Comparison of ENCODE assay signal across 18 cellular contexts in the genomic region with DNA sequence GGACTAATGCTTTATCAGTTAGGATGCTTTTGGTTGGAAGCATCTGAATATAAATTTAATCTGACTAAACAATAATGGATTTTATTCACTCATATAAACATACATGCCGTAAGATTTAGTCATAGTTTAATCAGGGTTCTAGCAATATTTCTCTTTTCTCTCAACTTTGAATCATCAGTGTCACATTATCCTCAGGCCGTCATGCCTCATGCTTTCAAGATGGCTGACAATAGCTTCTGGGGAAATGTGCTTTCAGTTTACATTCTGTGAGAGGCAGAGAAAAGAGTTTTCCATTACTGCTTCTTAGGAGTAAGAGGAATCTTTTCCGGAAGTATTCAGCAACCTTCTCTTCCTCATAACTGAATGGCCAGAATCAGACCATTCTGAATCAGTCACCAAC.
A peak's percentile ranks its signal among the peaks of the same experiment; 100 is the strongest.
DNase-seq lines count a peak whose midpoint lies in the region; ATAC-seq and TF ChIP-seq lines count a peak whose summit lies in the region.
"Had no signal": no experiment of that assay in that cellular context is flagged by ENCODE, and none has a peak within 500 bp of the region (broad histone marks: within the 10 kb centered on the region; RNA-seq: fewer than 3 reads in every experiment).

No MANE protein-coding gene starts in this region.

- H3K4me3 ChIP-seq in GM23338 (no peak overlapping the region), fibroblast of mammary gland (ENCODE audit: control insufficient read depth, low read depth, low read length) (no peak overlapping the region), H7 (ENCODE audit: insufficient read depth, low read depth, low read length) (no peak overlapping the region), gastrocnemius medialis (no peak overlapping the region)
- H3K4me3 ChIP-seq: SK-N-MC had no signal

- ATAC-seq in GM23338 (no peak), HG03108 (IDR thresholded peaks at IDR 0.05; ENCODE audit: unreplicated experiment) (no peak), gastrocnemius medialis (no peak)

- H3K4me1 ChIP-seq in GM23338 (ENCODE audit: insufficient read depth) (no peaks in the 10 kb centered on the region), gastrocnemius medialis (peaks cover 0 to 4% of the 10 kb centered on the region in 2 donors)

- no peaks in the 10 kb centered on the region for H3K27me3 Mint-ChIP-seq in GM23338 (ENCODE audit: insufficient read depth, low read depth, poor library complexity)
- H3K27me3 Mint-ChIP-seq: activated naive CD4-positive, alpha-beta T cell treated with anti-CD3 and anti-CD28 coated beads, Interleukin-2, amount 50 U/mL, for 24 hours; CD8-positive, alpha-beta memory T cell; memory B cell; stimulated activated naive CD8-positive, alpha-beta T cell treated with anti-CD3 and anti-CD28 coated beads, Interleukin-15, Interleukin-2, amounts not matched to agents 100 ng/mL and 50 ng/mL, for 24 hours had no signal

- H3K27me3 ChIP-seq in GM23338 (ENCODE audit: insufficient read depth), result no peaks in the 10 kb centered on the region
- no peaks in the 10 kb centered on the region for H3K27me3 ChIP-seq in H7 (ENCODE audit: control insufficient read depth, insufficient read depth, low read length)
- H3K27me3 ChIP-seq in gastrocnemius medialis, result no peaks in the 10 kb centered on the region

- H3K36me3 ChIP-seq in GM23338 (ENCODE audit: insufficient read depth) (no peaks in the 10 kb centered on the region), H7 (replicated peaks; ENCODE audit: control insufficient read depth, insufficient read depth, low read length) (no peaks in the 10 kb centered on the region), gastrocnemius medialis (no peaks in the 10 kb centered on the region)
- H3K36me3 ChIP-seq: WERI-Rb-1 had no signal

- TF ChIP-seq CTCF in GM23338 (conservative IDR thresholded peaks at IDR 0.05; ENCODE audit: low read depth in 2 of 2), result no peak
- TF ChIP-seq CTCF in RWPE1 (conservative IDR thresholded peaks at IDR 0.05; ENCODE audit: low read depth), result no peak
- TF ChIP-seq CTCF in fibroblast of mammary gland (conservative IDR thresholded peaks at IDR 0.05; ENCODE audit: control insufficient read depth, insufficient read depth, low read depth, low read length), result no peak
- no peak for TF ChIP-seq CTCF in gastrocnemius medialis (IDR thresholded peaks at IDR 0.05 in 4 of 5, conservative IDR thresholded peaks at IDR 0.05 in 1 of 5)

- H3K27ac Mint-ChIP-seq in GM23338, result no peak overlapping the region
- H3K27ac Mint-ChIP-seq: activated naive CD4-positive, alpha-beta T cell treated with anti-CD3 and anti-CD28 coated beads, Interleukin-2, amount 50 U/mL, for 24 hours; CD8-positive, alpha-beta memory T cell; H9; memory B cell; stimulated activated naive CD8-positive, alpha-beta T cell treated with anti-CD3 and anti-CD28 coated beads, Interleukin-15, Interleukin-2, amounts not matched to agents 100 ng/mL and 50 ng/mL, for 24 hours had no signal

- peaks cover 3% of the 10 kb centered on the region; the same call in 1 of the 3 replicates for H3K4me1 Mint-ChIP-seq in GM23338
- H3K4me1 Mint-ChIP-seq: activated naive CD4-positive, alpha-beta T cell treated with anti-CD3 and anti-CD28 coated beads, Interleukin-2, amount 50 U/mL, for 24 hours; CD8-positive, alpha-beta memory T cell; memory B cell had no signal

- POLR2A ChIA-PET in RWPE1 (lab: Yijun Ruan, JAX; ENCODE audit: low non-redundant PET), result no interaction called here

- intact Hi-C loops in gastrocnemius medialis (cut with DNase I; ENCODE audit: low total_unique reads), result no loop called here

- H3K27ac ChIP-seq in GM23338 (ENCODE audit: low read depth) (no peak overlapping the region), RWPE1 (no peak overlapping the region), gastrocnemius medialis (no peak overlapping the region)
- H3K27ac ChIP-seq: SK-N-MC, WERI-Rb-1 had no signal

- no peaks in the 10 kb centered on the region for H3K9me3 Mint-ChIP-seq in GM23338
- H3K9me3 Mint-ChIP-seq: activated naive CD4-positive, alpha-beta T cell treated with anti-CD3 and anti-CD28 coated beads, Interleukin-2, amount 50 U/mL, for 24 hours; CD8-positive, alpha-beta memory T cell; H9; stimulated activated naive CD8-positive, alpha-beta T cell treated with anti-CD3 and anti-CD28 coated beads, Interleukin-15, Interleukin-2, amounts not matched to agents 100 ng/mL and 50 ng/mL, for 24 hours had no signal

- TF ChIP-seq POLR2A in gastrocnemius medialis (IDR thresholded peaks at IDR 0.05), result no peak

- no peaks in the 10 kb centered on the region for H3K9me3 ChIP-seq in gastrocnemius medialis

- H2AFZ ChIP-seq in GM23338, result peak overlapping the region; percentile 50; the same call in 1 of the 2 replicates

- no peaks in the 10 kb centered on the region for H3K9me2 ChIP-seq in GM23338 (ENCODE audit: insufficient read depth)

- in situ Hi-C loops in gastrocnemius medialis (cut with MboI; ENCODE audit: low sequenced_read_pairs in 4 of 4), result no loop called here

- CTCF ChIA-PET in RWPE1 (lab: Yijun Ruan, JAX), result no interaction called here

- H3K79me2 ChIP-seq in GM23338 (replicated peaks; ENCODE audit: insufficient read depth), result no peaks in the 10 kb centered on the region

- no peaks in the 10 kb centered on the region for H4K20me1 ChIP-seq in GM23338 (replicated peaks; ENCODE audit: insufficient read depth)

- no peak overlapping the region for H3K4me2 ChIP-seq in GM23338

- H3F3A ChIP-seq in GM23338 (replicated peaks; ENCODE audit: low read depth), result no peaks in the 10 kb centered on the region

- H3K4me3 Mint-ChIP-seq in GM23338, result no peak overlapping the region
- H3K4me3 Mint-ChIP-seq: activated naive CD4-positive, alpha-beta T cell treated with anti-CD3 and anti-CD28 coated beads, Interleukin-2, amount 50 U/mL, for 24 hours; CD8-positive, alpha-beta memory T cell; H9; memory B cell; stimulated activated naive CD8-positive, alpha-beta T cell treated with anti-CD3 and anti-CD28 coated beads, Interleukin-15, Interleukin-2, amounts not matched to agents 100 ng/mL and 50 ng/mL, for 24 hours had no signal

- no peaks in the 10 kb centered on the region for H3K36me3 Mint-ChIP-seq in GM23338 (ENCODE audit: low read depth)
- H3K36me3 Mint-ChIP-seq: activated naive CD4-positive, alpha-beta T cell treated with anti-CD3 and anti-CD28 coated beads, Interleukin-2, amount 50 U/mL, for 24 hours; CD8-positive, alpha-beta memory T cell; memory B cell had no signal

- no peak for DNase-seq in GM23338 (ENCODE audit: low spot score)
- DNase-seq in RWPE1 (ENCODE audit: low spot score), result peak; percentile 6
- peak; percentile 66 for DNase-seq in fibroblast of mammary gland (ENCODE audit: low read depth)
- peak; percentile 43 for DNase-seq in renal cortical epithelial cell (ENCODE audit: low read depth)
- DNase-seq in H7, result no peak
- DNase-seq in C1 segment of cervical spinal cord (lab: John Stamatoyannopoulos, UW), result no peak
- DNase-seq in gastrocnemius medialis, result no peak
- DNase-seq: CD8-positive, alpha-beta memory T cell; H9; NCI-H2171 treated with DMSO at 0.1 percent for 48 hours; nucleus accumbens; small intestine; WERI-Rb-1 had no signal

TF ChIP-seq in GM23338, 12 proteins besides CTCF, POLR2A, EP300 and RAD21 (continues in another document):
- no peak for TF ChIP-seq CREB1 (CRISPR knock-in tag; IDR thresholded peaks at IDR 0.05; ENCODE audit: low read depth)
- no peak for TF ChIP-seq POLR2AphosphoS5 (IDR thresholded peaks at IDR 0.05; ENCODE audit: low read depth)
- no peak for TF ChIP-seq NANOG (IDR thresholded peaks at IDR 0.05; ENCODE audit: borderline replicate concordance)
- no peak for TF ChIP-seq ZNF114 (CRISPR knock-in tag; IDR thresholded peaks at IDR 0.05)
- TF ChIP-seq EZH2 (IDR thresholded peaks at IDR 0.05; ENCODE audit: low read depth, unreplicated experiment), result no peak
- TF ChIP-seq EZH2phosphoT487 (IDR thresholded peaks at IDR 0.05; ENCODE audit: unreplicated experiment), result no peak

Comparison
In these comparisons a context has a peak if more than half of its experiments do, and no peak if none do; other contexts are left out.
1. DNase-seq: peak in RWPE1 (single experiment), fibroblast of mammary gland (single experiment) and renal cortical epithelial cell (single experiment); none in GM23338 (single experiment), H7 (single experiment), C1 segment of cervical spinal cord (0 of 14) and gastrocnemius medialis (0 of 2).